In genomic region chr1:147292012-147292411, GRCh38 we compare ENCODE assay signal across 12 cellular contexts. TPM values are rescaled to one million over a fixed set of nuclear protein-coding genes. Genes with fewer than 3 reads are reported as not detected.
DNase-seq lines count a peak whose midpoint lies in the region; ATAC-seq and TF ChIP-seq lines count a peak whose summit lies in the region.
"Had no signal": no experiment of that assay in that cellular context is flagged by ENCODE, and none has a peak within 500 bp of the region (broad histone marks: within the 10 kb centered on the region; RNA-seq: fewer than 3 reads in every experiment).

No MANE protein-coding gene starts in this region.

- peaks cover 4% of the 10 kb centered on the region for H3K36me3 ChIP-seq in hepatocyte (replicated peaks; ENCODE audit: insufficient read depth, low read depth)

- no peak for ATAC-seq in HG03175 (IDR thresholded peaks at IDR 0.05; ENCODE audit: unreplicated experiment)

- in situ Hi-C loops in ACHN (cut with HindIII; ENCODE audit: low pct_ligation_motif_present, low pct_unique_long_range_greater_than_20kb, low sequenced_read_pairs) = no loop called here

- DNase-seq in ACHN = peak; percentile 43
- peak; percentile 60 for DNase-seq in GM04504 (ENCODE audit: low read depth)
- DNase-seq in hepatocyte (ENCODE audit: low spot score) = no peak
- DNase-seq in NCI-H2171 treated with DMSO at 0.1 percent for 48 hours (lab: John Stamatoyannopoulos, UW) = no peak
- DNase-seq in cerebellar nuclear complex (lab: John Stamatoyannopoulos, UW) = no peak
- DNase-seq in dorsolateral prefrontal cortex = no peak
- DNase-seq: activated naive CD4-positive, alpha-beta T cell treated with Interleukin-2 at 50 U/mL for 16 hours; Caco-2; NCI-H1694 had no signal

- no peaks in the 10 kb centered on the region for H3K79me2 ChIP-seq in hepatocyte
- H3K79me2 ChIP-seq: parathyroid adenoma had no signal

- no peaks in the 10 kb centered on the region for H3K27me3 ChIP-seq in hepatocyte
- no peaks in the 10 kb centered on the region for H3K27me3 ChIP-seq in dorsolateral prefrontal cortex

- no peak overlapping the region for H2AFZ ChIP-seq in hepatocyte
- H2AFZ ChIP-seq: parathyroid adenoma had no signal

- TF ChIP-seq CTCF in hepatocyte (IDR thresholded peaks at IDR 0.05; ENCODE audit: poor library complexity) (no peak), dorsolateral prefrontal cortex (IDR thresholded peaks at IDR 0.05 in 54 of 56, conservative IDR thresholded peaks at IDR 0.05 in 2 of 56; ENCODE audit: low read depth in 1 of 56, partially characterized antibody in 56 of 56) (no peak)

- H4K20me1 ChIP-seq in hepatocyte (ENCODE audit: insufficient read depth, poor library complexity, severe bottlenecking) = no peaks in the 10 kb centered on the region

- H3K4me1 ChIP-seq in hepatocyte (ENCODE audit: insufficient read depth) = no peaks in the 10 kb centered on the region
- H3K4me1 ChIP-seq: Caco-2, parathyroid adenoma had no signal

- H3K9me3 ChIP-seq in hepatocyte (ENCODE audit: low read depth) = no peaks in the 10 kb centered on the region
- H3K9me3 ChIP-seq: Caco-2 had no signal

- H3K4me3 ChIP-seq in hepatocyte = no peak overlapping the region
- H3K4me3 ChIP-seq in dorsolateral prefrontal cortex = no peak overlapping the region

- WGBS in hepatocyte (ENCODE audit: low lambda C conversion rate, missing lambda C conversion rate) = 93% methylated on average over 4 of the region's 4 CpGs

- no peak overlapping the region for H3K4me2 ChIP-seq in hepatocyte

- H3K9me2 ChIP-seq in hepatocyte (replicated peaks; ENCODE audit: insufficient read depth) = no peaks in the 10 kb centered on the region

- intact Hi-C loops in dorsolateral prefrontal cortex (cut with DNase I) = no loop called here

- H3K27ac ChIP-seq in angular gyrus (ENCODE audit: low read depth, low read length) (peak overlapping the region; percentile 53), hepatocyte (peak overlapping the region; percentile 23), dorsolateral prefrontal cortex (peak overlapping the region in 18 of 59 donors; percentile 6 to 73 (median 54))
- H3K27ac ChIP-seq: parathyroid adenoma had no signal

RNA-seq across cellular contexts. Expression of gene CHD1L, which starts 49.5 kb away (rescaled TPM):
- 31.1 and 41.6 TPM in 2 replicates for total RNA-seq in hepatocyte
- polyA plus RNA-seq in hepatocyte = 30.0 and 31.8 TPM in 2 replicates
- total RNA-seq in dorsolateral prefrontal cortex = 10 to 100 TPM; 27.3 to 72.3 (median 39.1) TPM

Comparison
In these comparisons a context has a peak if more than half of its experiments do, and no peak if none do; other contexts are left out.
1. DNase-seq: peak in ACHN (single experiment) and GM04504 (single experiment); none in hepatocyte (single experiment), NCI-H2171 treated with DMSO at 0.1 percent for 48 hours (single experiment), cerebellar nuclear complex (0 of 2) and dorsolateral prefrontal cortex (0 of 10).